In genomic region chr17:73290399-73291259, GRCh38 we compare ENCODE assay signal across 8 cellular contexts. TPM values are rescaled to one million over a fixed set of nuclear protein-coding genes. Genes with fewer than 3 reads are reported as not detected.
DNase-seq lines count a peak whose midpoint lies in the region; ATAC-seq and TF ChIP-seq lines count a peak whose summit lies in the region.

No MANE protein-coding gene starts in this region.

- peak overlapping the region; percentile 59 for H3K27ac Mint-ChIP-seq in activated T-helper 17 cell treated with anti-CD3 and anti-CD28 coated beads, Interleukin-2, amount 50 U/mL, for 72 hours
- H3K27ac Mint-ChIP-seq in nephron: peak overlapping the region; percentile 37 to 73 (median 64)
- no peak overlapping the region for H3K27ac Mint-ChIP-seq in activated CD4-positive, alpha-beta T cell treated with anti-CD3 and anti-CD28 coated beads, Interleukin-2, amount 10 ng/mL, durations not matched to agents 24 days and 14 days

- peaks cover 16% of the 10 kb centered on the region for H3K4me1 Mint-ChIP-seq in activated T-helper 17 cell treated with anti-CD3 and anti-CD28 coated beads, Interleukin-2, amount 50 U/mL, for 72 hours
- H3K4me1 Mint-ChIP-seq in nephron: peaks cover 69% of the 10 kb centered on the region
- peaks cover 11% of the 10 kb centered on the region for H3K4me1 Mint-ChIP-seq in activated CD4-positive, alpha-beta T cell treated with anti-CD3 and anti-CD28 coated beads, Interleukin-2, amount 10 ng/mL, durations not matched to agents 24 days and 14 days

- H3K4me3 Mint-ChIP-seq in activated T-helper 17 cell treated with anti-CD3 and anti-CD28 coated beads, Interleukin-2, amount 50 U/mL, for 72 hours: peak overlapping the region; percentile 10
- H3K4me3 Mint-ChIP-seq in nephron: no peak overlapping the region
- H3K4me3 Mint-ChIP-seq in activated CD4-positive, alpha-beta T cell treated with anti-CD3 and anti-CD28 coated beads, Interleukin-2, amount 10 ng/mL, durations not matched to agents 24 days and 14 days: no peak overlapping the region

- ATAC-seq in GM18868 (IDR thresholded peaks at IDR 0.05; ENCODE audit: unreplicated experiment): peak; percentile 41
- ATAC-seq in HG02852 (IDR thresholded peaks at IDR 0.05; ENCODE audit: unreplicated experiment): peak; percentile 39
- peak; percentile 13 for ATAC-seq in activated T-helper 17 cell treated with anti-CD3 and anti-CD28 coated beads, Interleukin-2, amount 50 U/mL, for 72 hours (replicated peaks)
- ATAC-seq in activated CD4-positive, CD25-positive, alpha-beta regulatory T cell treated with anti-CD3 and anti-CD28 coated beads, Interleukin-2, amount 50 U/mL, for 24 hours: no peak

- no peaks in the 10 kb centered on the region for H3K36me3 Mint-ChIP-seq in activated T-helper 17 cell treated with anti-CD3 and anti-CD28 coated beads, Interleukin-2, amount 50 U/mL, for 72 hours (ENCODE audit: low read depth)
- peaks cover 23% of the 10 kb centered on the region for H3K36me3 Mint-ChIP-seq in nephron (ENCODE audit: low read depth)
- H3K36me3 Mint-ChIP-seq in activated CD4-positive, alpha-beta T cell treated with anti-CD3 and anti-CD28 coated beads, Interleukin-2, amount 10 ng/mL, durations not matched to agents 24 days and 14 days (ENCODE audit: low read depth): no peaks in the 10 kb centered on the region

- no peak for DNase-seq in activated CD4-positive, alpha-beta T cell treated with anti-CD3 and anti-CD28 coated beads, Interleukin-2, amount 10 ng/mL, durations not matched to agents 24 days and 14 days
- DNase-seq in ecto neural progenitor cell (ENCODE audit: low spot score): no peak
- no peak for DNase-seq in erythroblast (lab: John Stamatoyannopoulos, UW)

- no peak for TF ChIP-seq CTCF in nephron (IDR thresholded peaks at IDR 0.05; ENCODE audit: unreplicated experiment in 3 of 3)

- no peak for TF ChIP-seq POLR2A in erythroblast (IDR thresholded peaks at IDR 0.05; ENCODE audit: low read length)

- intact Hi-C loops in activated CD4-positive, alpha-beta T cell treated with anti-CD3 and anti-CD28 coated beads, Interleukin-2, amount 10 ng/mL, durations not matched to agents 24 days and 14 days (cut with micrococcal nuclease): no loop called here

- H3K27me3 Mint-ChIP-seq in activated T-helper 17 cell treated with anti-CD3 and anti-CD28 coated beads, Interleukin-2, amount 50 U/mL, for 72 hours: peaks cover 3% of the 10 kb centered on the region
- H3K27me3 Mint-ChIP-seq in nephron (ENCODE audit: low read depth): no peaks in the 10 kb centered on the region
- H3K27me3 Mint-ChIP-seq in activated CD4-positive, alpha-beta T cell treated with anti-CD3 and anti-CD28 coated beads, Interleukin-2, amount 10 ng/mL, durations not matched to agents 24 days and 14 days: no peaks in the 10 kb centered on the region

- H3K9me3 Mint-ChIP-seq in activated T-helper 17 cell treated with anti-CD3 and anti-CD28 coated beads, Interleukin-2, amount 50 U/mL, for 72 hours: no peaks in the 10 kb centered on the region
- H3K9me3 Mint-ChIP-seq in nephron: no peaks in the 10 kb centered on the region
- H3K9me3 Mint-ChIP-seq in activated CD4-positive, alpha-beta T cell treated with anti-CD3 and anti-CD28 coated beads, Interleukin-2, amount 10 ng/mL, durations not matched to agents 24 days and 14 days: no peaks in the 10 kb centered on the region

RNA-seq across cellular contexts. Expression of gene CDC42EP4, which starts 21.2 kb away (rescaled TPM):
- total RNA-seq in activated T-helper 17 cell treated with anti-CD3 and anti-CD28 coated beads, Interleukin-2, amount 50 U/mL, for 72 hours: 1 to 10 TPM in 1 of 2 donors, under 1 TPM in 1; 0.67 to 2.5 TPM
- total RNA-seq in activated CD4-positive, alpha-beta T cell treated with anti-CD3 and anti-CD28 coated beads, Interleukin-2, amount 10 ng/mL, durations not matched to agents 24 days and 14 days: 0.86 and 0.95 TPM in 2 replicates

RNA-seq across cellular contexts. Expression of gene CPSF4L, which starts 28.9 kb away (rescaled TPM):
- total RNA-seq in activated T-helper 17 cell treated with anti-CD3 and anti-CD28 coated beads, Interleukin-2, amount 50 U/mL, for 72 hours: not detected
- total RNA-seq in activated CD4-positive, alpha-beta T cell treated with anti-CD3 and anti-CD28 coated beads, Interleukin-2, amount 10 ng/mL, durations not matched to agents 24 days and 14 days: not detected in 2 replicates

Comparison
In these comparisons a context has a peak if more than half of its experiments do, and no peak if none do; other contexts are left out.
1. ATAC-seq: peak in GM18868 (single experiment), HG02852 (single experiment) and activated T-helper 17 cell treated with anti-CD3 and anti-CD28 coated beads, Interleukin-2, amount 50 U/mL, for 72 hours (single experiment); none in activated CD4-positive, CD25-positive, alpha-beta regulatory T cell treated with anti-CD3 and anti-CD28 coated beads, Interleukin-2, amount 50 U/mL, for 24 hours (0 of 2).